ENCODE assay signal across 1 cellular context in the genomic region with DNA sequence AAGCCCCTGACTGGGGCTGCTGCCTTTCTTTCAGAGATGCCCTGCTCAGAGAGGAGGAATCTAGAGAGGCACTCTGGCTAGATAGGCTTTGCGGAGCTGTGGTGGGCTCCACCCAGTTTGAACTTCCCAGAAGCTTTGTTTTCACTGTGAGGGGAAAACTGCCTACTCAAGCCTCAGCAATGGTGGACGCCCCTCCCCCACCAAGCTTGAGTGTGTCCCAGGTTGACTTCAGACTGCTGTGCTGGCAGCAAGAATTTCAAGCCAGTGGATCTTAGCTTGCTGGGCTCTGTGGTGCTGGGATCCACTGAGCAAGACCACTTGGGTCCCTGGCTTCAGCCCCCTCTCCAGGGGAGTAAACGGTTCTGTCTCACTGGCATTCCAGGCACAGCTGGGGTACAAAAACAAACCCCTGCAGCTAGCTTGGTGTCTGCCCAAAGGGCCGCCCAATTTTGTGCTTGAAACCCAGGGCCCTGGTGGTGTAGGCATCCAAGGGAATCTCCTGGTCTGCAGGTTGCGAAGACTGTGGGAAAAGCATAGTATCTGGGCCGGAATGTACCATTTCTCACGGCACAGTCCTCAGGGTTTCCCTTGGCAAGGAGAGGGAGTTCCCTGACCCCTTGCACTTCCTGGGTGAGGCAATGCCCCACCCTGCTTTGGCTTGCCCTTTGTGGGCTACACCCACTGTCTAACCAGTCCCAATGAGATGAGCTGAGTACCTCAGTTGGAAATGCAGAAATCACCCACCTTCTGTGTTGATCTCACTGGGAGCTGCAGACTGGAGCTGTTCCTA.
TF ChIP-seq lines count a peak whose summit lies in the region.

No MANE protein-coding gene starts in this region.

TF ChIP-seq in GM12878, 131 proteins besides CTCF, POLR2A, EP300 and RAD21 (continued from another document):
- TF ChIP-seq NR2C1 (IDR thresholded peaks at IDR 0.05) (peak; percentile 49; the same call in 1 of the 2 replicates), NFIC (IDR thresholded peaks at IDR 0.05; ENCODE audit: low read depth, low read length) (peak; percentile 29; the same call in 1 of the 2 replicates), IKZF1 (conservative IDR thresholded peaks at IDR 0.05) (peak; percentile 75), RELA (IDR thresholded peaks at IDR 0.05; ENCODE audit: borderline replicate concordance, partially characterized antibody) (peak; percentile 58), SKIL (IDR thresholded peaks at IDR 0.05; ENCODE audit: low read depth, poor library complexity, severe bottlenecking) (peak; percentile 31), CREM (IDR thresholded peaks at IDR 0.05; ENCODE audit: low read depth) (peak; percentile 19; the same call in 1 of the 2 replicates), GATAD2B (conservative IDR thresholded peaks at IDR 0.05; ENCODE audit: low read depth) (peak; percentile 67), RUNX3 (IDR thresholded peaks at IDR 0.05; ENCODE audit: low read length) (peak; percentile 16; the same call in 1 of the 2 replicates), ATF7 (IDR thresholded peaks at IDR 0.05; ENCODE audit: low read depth) (peak; percentile 31; the same call in 1 of the 2 replicates), DPF2 (IDR thresholded peaks at IDR 0.05) (0 out of 2 replicates have a peak, but pooled peaks have one; percentile 30), FOXM1 (IDR thresholded peaks at IDR 0.05; ENCODE audit: low read depth, low read length) (peak; percentile 21; the same call in 1 of the 2 replicates), ATF2 (IDR thresholded peaks at IDR 0.05; ENCODE audit: low read length) (0 out of 2 replicates have a peak, but pooled peaks have one; percentile 12), IKZF2 (IDR thresholded peaks at IDR 0.05) (peak; percentile 36 to 48; a peak in 2 of 4 replicates), MEF2B (IDR thresholded peaks at IDR 0.05; ENCODE audit: partially characterized antibody, poor library complexity, severe bottlenecking) (peak; percentile 42)
- TF ChIP-seq, protein P1, sequence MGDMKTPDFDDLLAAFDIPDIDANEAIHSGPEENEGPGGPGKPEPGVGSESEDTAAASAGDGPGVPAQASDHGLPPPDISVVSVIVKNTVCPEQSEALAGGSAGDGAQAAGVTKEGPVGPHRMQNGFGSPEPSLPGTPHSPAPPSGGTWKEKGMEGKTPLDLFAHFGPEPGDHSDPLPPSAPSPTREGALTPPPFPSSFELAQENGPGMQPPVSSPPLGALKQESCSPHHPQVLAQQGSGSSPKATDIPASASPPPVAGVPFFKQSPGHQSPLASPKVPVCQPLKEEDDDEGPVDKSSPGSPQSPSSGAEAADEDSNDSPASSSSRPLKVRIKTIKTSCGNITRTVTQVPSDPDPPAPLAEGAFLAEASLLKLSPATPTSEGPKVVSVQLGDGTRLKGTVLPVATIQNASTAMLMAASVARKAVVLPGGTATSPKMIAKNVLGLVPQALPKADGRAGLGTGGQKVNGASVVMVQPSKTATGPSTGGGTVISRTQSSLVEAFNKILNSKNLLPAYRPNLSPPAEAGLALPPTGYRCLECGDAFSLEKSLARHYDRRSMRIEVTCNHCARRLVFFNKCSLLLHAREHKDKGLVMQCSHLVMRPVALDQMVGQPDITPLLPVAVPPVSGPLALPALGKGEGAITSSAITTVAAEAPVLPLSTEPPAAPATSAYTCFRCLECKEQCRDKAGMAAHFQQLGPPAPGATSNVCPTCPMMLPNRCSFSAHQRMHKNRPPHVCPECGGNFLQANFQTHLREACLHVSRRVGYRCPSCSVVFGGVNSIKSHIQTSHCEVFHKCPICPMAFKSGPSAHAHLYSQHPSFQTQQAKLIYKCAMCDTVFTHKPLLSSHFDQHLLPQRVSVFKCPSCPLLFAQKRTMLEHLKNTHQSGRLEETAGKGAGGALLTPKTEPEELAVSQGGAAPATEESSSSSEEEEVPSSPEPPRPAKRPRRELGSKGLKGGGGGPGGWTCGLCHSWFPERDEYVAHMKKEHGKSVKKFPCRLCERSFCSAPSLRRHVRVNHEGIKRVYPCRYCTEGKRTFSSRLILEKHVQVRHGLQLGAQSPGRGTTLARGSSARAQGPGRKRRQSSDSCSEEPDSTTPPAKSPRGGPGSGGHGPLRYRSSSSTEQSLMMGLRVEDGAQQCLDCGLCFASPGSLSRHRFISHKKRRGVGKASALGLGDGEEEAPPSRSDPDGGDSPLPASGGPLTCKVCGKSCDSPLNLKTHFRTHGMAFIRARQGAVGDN (IDR thresholded peaks at IDR 0.05) = 0 out of 2 replicates have a peak, but pooled peaks have one; percentile 37
- TF ChIP-seq, protein P2, sequence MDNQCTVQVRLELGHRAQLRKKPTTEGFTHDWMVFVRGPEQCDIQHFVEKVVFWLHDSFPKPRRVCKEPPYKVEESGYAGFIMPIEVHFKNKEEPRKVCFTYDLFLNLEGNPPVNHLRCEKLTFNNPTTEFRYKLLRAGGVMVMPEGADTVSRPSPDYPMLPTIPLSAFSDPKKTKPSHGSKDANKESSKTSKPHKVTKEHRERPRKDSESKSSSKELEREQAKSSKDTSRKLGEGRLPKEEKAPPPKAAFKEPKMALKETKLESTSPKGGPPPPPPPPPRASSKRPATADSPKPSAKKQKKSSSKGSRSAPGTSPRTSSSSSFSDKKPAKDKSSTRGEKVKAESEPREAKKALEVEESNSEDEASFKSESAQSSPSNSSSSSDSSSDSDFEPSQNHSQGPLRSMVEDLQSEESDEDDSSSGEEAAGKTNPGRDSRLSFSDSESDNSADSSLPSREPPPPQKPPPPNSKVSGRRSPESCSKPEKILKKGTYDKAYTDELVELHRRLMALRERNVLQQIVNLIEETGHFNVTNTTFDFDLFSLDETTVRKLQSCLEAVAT (IDR thresholded peaks at IDR 0.05) = 0 out of 2 replicates have a peak, but pooled peaks have one; percentile 14
- TF ChIP-seq, protein P3, sequence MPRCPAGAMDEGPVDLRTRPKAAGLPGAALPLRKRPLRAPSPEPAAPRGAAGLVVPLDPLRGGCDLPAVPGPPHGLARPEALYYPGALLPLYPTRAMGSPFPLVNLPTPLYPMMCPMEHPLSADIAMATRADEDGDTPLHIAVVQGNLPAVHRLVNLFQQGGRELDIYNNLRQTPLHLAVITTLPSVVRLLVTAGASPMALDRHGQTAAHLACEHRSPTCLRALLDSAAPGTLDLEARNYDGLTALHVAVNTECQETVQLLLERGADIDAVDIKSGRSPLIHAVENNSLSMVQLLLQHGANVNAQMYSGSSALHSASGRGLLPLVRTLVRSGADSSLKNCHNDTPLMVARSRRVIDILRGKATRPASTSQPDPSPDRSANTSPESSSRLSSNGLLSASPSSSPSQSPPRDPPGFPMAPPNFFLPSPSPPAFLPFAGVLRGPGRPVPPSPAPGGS (IDR thresholded peaks at IDR 0.05; ENCODE audit: borderline replicate concordance, insufficient read depth, low read depth, low read length, poor library complexity, severe bottlenecking) = peak; percentile 86
